ENCODE assay signal across 8 cellular contexts in the genomic region with DNA sequence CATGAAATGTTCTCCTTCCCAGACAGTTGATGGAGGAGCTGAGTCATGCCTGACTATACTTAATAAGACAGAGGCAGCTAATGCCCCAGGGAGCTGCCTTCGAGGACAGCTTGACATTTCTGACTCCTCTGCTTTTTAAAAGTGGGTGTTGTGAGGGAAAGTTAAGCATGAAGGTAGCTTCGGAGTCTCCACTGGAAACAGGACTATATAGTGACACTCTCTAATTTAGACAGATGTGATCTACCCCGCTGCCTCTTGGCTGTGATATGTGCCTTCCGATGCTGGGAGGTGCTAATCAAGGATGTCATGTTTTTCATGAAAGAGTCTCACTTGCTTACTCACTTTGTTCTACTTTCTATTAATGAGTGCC.
A peak's percentile ranks its signal among the peaks of the same experiment; 100 is the strongest.
DNase-seq lines count a peak whose midpoint lies in the region; ATAC-seq lines count a peak whose summit lies in the region.

No MANE protein-coding gene starts in this region.

- CTCF ChIA-PET in activated CD4-positive, alpha-beta T cell treated with anti-CD3 and anti-CD28 coated beads, Interleukin-2, amount 10 ng/mL, durations not matched to agents 7 days and 5 days (lab: Charles Lee) = interaction anchor here (0.6 to 1.8 kb wide), 3 partner anchors 9 to 12 kb away, joined by 3 to 5 read pairs (median 4); no protein-coding TSS in a partner anchor

- ATAC-seq in HG03196 (IDR thresholded peaks at IDR 0.05; ENCODE audit: unreplicated experiment) (peak; percentile 96), left ventricle myocardium superior (peak; percentile 44), HG02870 (IDR thresholded peaks at IDR 0.05; ENCODE audit: unreplicated experiment) (no peak)

- H3K27me3 Mint-ChIP-seq in activated CD4-positive, alpha-beta T cell treated with anti-CD3 and anti-CD28 coated beads, Interleukin-2, amount 10 ng/mL, durations not matched to agents 7 days and 5 days = no peaks in the 10 kb centered on the region

- H3K4me1 Mint-ChIP-seq in activated CD4-positive, alpha-beta T cell treated with anti-CD3 and anti-CD28 coated beads, Interleukin-2, amount 10 ng/mL, durations not matched to agents 7 days and 5 days = peaks cover 15% of the 10 kb centered on the region

- H3K4me3 ChIP-seq in HAP-1 = no peak overlapping the region

- H3K4me1 ChIP-seq in HAP-1 = peaks cover 7% of the 10 kb centered on the region; the same call in 1 of the 2 replicates

- H3K36me3 ChIP-seq in HAP-1 (replicated peaks) = no peaks in the 10 kb centered on the region

- no peaks in the 10 kb centered on the region for H3K27me3 ChIP-seq in HAP-1 (ENCODE audit: low read depth)

- in situ Hi-C loops in HAP-1 (cut with MboI; ENCODE audit: low sequenced_read_pairs) = no loop called here

- peak overlapping the region; percentile 21 for H3K27ac Mint-ChIP-seq in activated CD4-positive, alpha-beta T cell treated with anti-CD3 and anti-CD28 coated beads, Interleukin-2, amount 10 ng/mL, durations not matched to agents 7 days and 5 days

- H3K36me3 Mint-ChIP-seq in activated CD4-positive, alpha-beta T cell treated with anti-CD3 and anti-CD28 coated beads, Interleukin-2, amount 10 ng/mL, durations not matched to agents 7 days and 5 days (ENCODE audit: low read depth) = peaks cover 11% of the 10 kb centered on the region

- intact Hi-C loops in left ventricle myocardium superior (cut with micrococcal nuclease) = no loop called here

- H3K9me3 Mint-ChIP-seq in activated CD4-positive, alpha-beta T cell treated with anti-CD3 and anti-CD28 coated beads, Interleukin-2, amount 10 ng/mL, durations not matched to agents 7 days and 5 days = no peaks in the 10 kb centered on the region

- H3K9me3 ChIP-seq in HAP-1 = no peaks in the 10 kb centered on the region

- no peak overlapping the region for H3K4me3 Mint-ChIP-seq in activated CD4-positive, alpha-beta T cell treated with anti-CD3 and anti-CD28 coated beads, Interleukin-2, amount 10 ng/mL, durations not matched to agents 7 days and 5 days

- POLR2A ChIA-PET in activated CD4-positive, alpha-beta T cell treated with anti-CD3 and anti-CD28 coated beads, Interleukin-2, amount 10 ng/mL, durations not matched to agents 7 days and 5 days (lab: Charles Lee) = no interaction called here

- DNase-seq in stimulated activated naive CD4-positive, alpha-beta T cell treated with Interleukin-2 at 50 U/mL for 16 hours (lab: John Stamatoyannopoulos, UW) = peak; percentile 48
- DNase-seq in stimulated activated naive CD4-positive, alpha-beta T cell (lab: John Stamatoyannopoulos, UW) = no peak
- DNase-seq in activated CD4-positive, alpha-beta T cell treated with anti-CD3 and anti-CD28 coated beads, Interleukin-2, amount 10 ng/mL, durations not matched to agents 7 days and 5 days = peak; percentile 16
- DNase-seq in left ventricle myocardium superior (no peak), stromal cell of bone marrow (ENCODE audit: low read depth) (peak; percentile 49), HAP-1 (ENCODE audit: low spot score in 2 of 2) (no peak)

Comparison
In these comparisons a context has a peak if more than half of its experiments do, and no peak if none do; other contexts are left out.
1. DNase-seq: peak in stimulated activated naive CD4-positive, alpha-beta T cell treated with Interleukin-2 at 50 U/mL for 16 hours (single experiment), activated CD4-positive, alpha-beta T cell treated with anti-CD3 and anti-CD28 coated beads, Interleukin-2, amount 10 ng/mL, durations not matched to agents 7 days and 5 days (single experiment) and stromal cell of bone marrow (single experiment); none in stimulated activated naive CD4-positive, alpha-beta T cell (0 of 6), left ventricle myocardium superior (single experiment) and HAP-1 (0 of 2).